10 cellular contexts compared by ENCODE assay signal in the genomic region with DNA sequence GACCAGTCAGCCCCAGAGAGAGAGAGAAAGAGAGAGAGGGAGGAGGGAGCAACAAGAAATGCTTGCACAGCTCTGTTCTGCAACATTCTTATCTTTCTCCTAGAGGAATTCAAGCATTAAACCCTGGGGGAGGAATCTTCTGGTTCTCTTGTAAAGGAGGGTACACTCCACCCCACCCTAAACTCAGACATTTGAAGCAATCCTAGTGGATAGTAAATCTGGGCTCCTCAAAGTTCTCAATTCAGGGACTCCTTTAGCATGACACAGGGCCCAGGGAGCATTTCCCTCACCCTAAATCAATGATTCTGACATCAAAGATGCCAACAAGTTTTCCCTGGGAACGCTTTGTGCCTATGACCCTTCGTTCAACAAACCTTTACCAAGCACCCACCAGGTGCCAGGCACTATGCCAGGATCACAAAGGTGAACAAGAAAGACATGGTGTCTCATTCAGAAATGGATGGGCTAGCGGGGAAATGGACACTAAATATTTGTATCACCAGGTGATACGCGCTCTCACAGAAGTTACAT. TPM values are rescaled to one million over a fixed set of nuclear protein-coding genes. Genes with fewer than 3 reads are reported as not detected.
DNase-seq lines count a peak whose midpoint lies in the region; ATAC-seq, FAIRE-seq and TF ChIP-seq lines count a peak whose summit lies in the region.
"Had no signal": no experiment of that assay in that cellular context is flagged by ENCODE, and none has a peak within 500 bp of the region (broad histone marks: within the 10 kb centered on the region; RNA-seq: fewer than 3 reads in every experiment).

No MANE protein-coding gene starts in this region.

- no peaks in the 10 kb centered on the region for H3K27me3 ChIP-seq in fibroblast of lung (ENCODE audit: control insufficient read depth, insufficient read depth, low read length)
- H3K27me3 ChIP-seq in skeletal muscle satellite cell (ENCODE audit: control insufficient read depth, insufficient read depth, low read length) = no peaks in the 10 kb centered on the region

- H2AFZ ChIP-seq in fibroblast of lung (ENCODE audit: low read length) = no peak overlapping the region

- ATAC-seq in HG02970 (IDR thresholded peaks at IDR 0.05; ENCODE audit: low FRiP score, unreplicated experiment) = no peak

- DNase-seq in GM03348 (ENCODE audit: low spot score) (peak; percentile 61), RWPE1 (ENCODE audit: low spot score) (peak; percentile 41), fibroblast of lung (ENCODE audit: low read depth in 2 of 2) (peak; percentile 48 to 69), OCI-M2 (lab: John Stamatoyannopoulos, UW; ENCODE audit: unreplicated experiment) (no peak), GM10266 (ENCODE audit: extremely low spot score) (no peak), urothelium cell line (ENCODE audit: low spot score) (no peak)
- DNase-seq: activated B cell treated with CpG ODN at 0.5 μM for 24 hours had no signal

- H3K36me3 ChIP-seq in fibroblast of lung (ENCODE audit: control insufficient read depth, insufficient read depth, low read length) (no peaks in the 10 kb centered on the region), skeletal muscle satellite cell (ENCODE audit: insufficient read depth, low read length) (no peaks in the 10 kb centered on the region)

- CTCF ChIA-PET in RWPE1 (lab: Yijun Ruan, JAX) = interaction anchor here (1.3 kb wide), 1 partner anchor 12 kb away, joined by 8 read pairs; a partner anchor contains a TSS

- H3K27ac ChIP-seq in RWPE1 (peak overlapping the region; percentile 94), fibroblast of lung (ENCODE audit: insufficient read depth, low read length) (peak overlapping the region; percentile 98)

- POLR2A ChIA-PET in RWPE1 (lab: Yijun Ruan, JAX; ENCODE audit: low non-redundant PET) = interaction anchor here (0.6 kb wide), 1 partner anchor 41 kb away, joined by 3 read pairs; no protein-coding TSS in a partner anchor

- peak overlapping the region; percentile 71 for H3K4me2 ChIP-seq in fibroblast of lung (ENCODE audit: extremely low read depth, insufficient read depth, low read length)
- peak overlapping the region; percentile 87 for H3K4me2 ChIP-seq in skeletal muscle satellite cell (ENCODE audit: low read length)

- no peaks in the 10 kb centered on the region for H3K79me2 ChIP-seq in fibroblast of lung (ENCODE audit: control insufficient read depth, insufficient read depth, low read length)

- H3K4me1 ChIP-seq in fibroblast of lung (ENCODE audit: control insufficient read depth, extremely low read depth, insufficient read depth, low read length) (peaks cover 34% of the 10 kb centered on the region), skeletal muscle satellite cell (ENCODE audit: control insufficient read depth, insufficient read depth, low read length) (peaks cover 54% of the 10 kb centered on the region)

- TF ChIP-seq CTCF in RWPE1 (conservative IDR thresholded peaks at IDR 0.05; ENCODE audit: low read depth) (no peak), fibroblast of lung (conservative IDR thresholded peaks at IDR 0.05 in 1 of 2, IDR thresholded peaks at IDR 0.05 in 1 of 2; ENCODE audit: low read depth in 1 of 2, low read length in 2 of 2) (no peak), GM10266 (IDR thresholded peaks at IDR 0.05; ENCODE audit: control insufficient read depth, insufficient read depth, low read depth, missing control alignments) (no peak)

- peak overlapping the region; percentile 43 for H3K9ac ChIP-seq in fibroblast of lung (ENCODE audit: insufficient read depth, low read length)
- peak overlapping the region; percentile 85 for H3K9ac ChIP-seq in skeletal muscle satellite cell (ENCODE audit: low read depth, low read length)

- H3K9me3 ChIP-seq in fibroblast of lung (ENCODE audit: control insufficient read depth, insufficient read depth, low read depth, low read length) (no peaks in the 10 kb centered on the region), skeletal muscle satellite cell (replicated peaks; ENCODE audit: low read length) (no peaks in the 10 kb centered on the region)

- FAIRE-seq in urothelium cell line (lab: Jason Lieb, UNC) = no peak

- H4K20me1 ChIP-seq in fibroblast of lung (ENCODE audit: control insufficient read depth, extremely low read depth, insufficient read depth, low read length) = no peaks in the 10 kb centered on the region

- H3K4me3 ChIP-seq in fibroblast of lung (replicated peaks in 1 of 4; ENCODE audit: control extremely low read depth in 1 of 4, insufficient read depth in 1 of 4, low read depth in 3 of 4, low read length in 4 of 4) = no peak overlapping the region
- H3K4me3 ChIP-seq in skeletal muscle satellite cell (ENCODE audit: low read length) = peak overlapping the region; percentile 31

RNA-seq across cellular contexts. Expression of a gene that starts 11.9 kb away (rescaled TPM):
- total RNA-seq in fibroblast of lung = 332 and 488 TPM in 2 replicates
- 318 and 387 TPM in 2 replicates for polyA plus RNA-seq in fibroblast of lung
- 376 and 416 TPM in 2 replicates for polyA plus RNA-seq in fibroblast of lung (2012)
- 336 and 352 TPM in 2 replicates for polyA minus RNA-seq in fibroblast of lung (ENCODE audit: low replicate concordance)
- 396 and 525 TPM in 2 replicates for total RNA-seq in skeletal muscle satellite cell (2012; rRNA removed)

RNA-seq across cellular contexts. Expression of a gene that starts 35.0 kb away (rescaled TPM):
- not detected in 2 replicates for total RNA-seq in fibroblast of lung
- polyA plus RNA-seq in fibroblast of lung = not detected in 2 replicates
- not detected in 2 replicates for polyA plus RNA-seq in fibroblast of lung (2012)
- not detected in 2 replicates for polyA minus RNA-seq in fibroblast of lung (ENCODE audit: low replicate concordance)
- not detected in 2 replicates for total RNA-seq in skeletal muscle satellite cell (2012; rRNA removed)
- total RNA-seq: activated B cell treated with CpG ODN at 0.5 μM for 24 hours, occipital lobe had no signal

Comparison
In these comparisons a context has a peak if more than half of its experiments do, and no peak if none do; other contexts are left out.
1. DNase-seq: peak in GM03348 (single experiment), RWPE1 (single experiment) and fibroblast of lung (2 of 2); none in OCI-M2 (single experiment), GM10266 (single experiment) and urothelium cell line (single experiment).